9 cellular contexts compared by ENCODE assay signal in the genomic region with DNA sequence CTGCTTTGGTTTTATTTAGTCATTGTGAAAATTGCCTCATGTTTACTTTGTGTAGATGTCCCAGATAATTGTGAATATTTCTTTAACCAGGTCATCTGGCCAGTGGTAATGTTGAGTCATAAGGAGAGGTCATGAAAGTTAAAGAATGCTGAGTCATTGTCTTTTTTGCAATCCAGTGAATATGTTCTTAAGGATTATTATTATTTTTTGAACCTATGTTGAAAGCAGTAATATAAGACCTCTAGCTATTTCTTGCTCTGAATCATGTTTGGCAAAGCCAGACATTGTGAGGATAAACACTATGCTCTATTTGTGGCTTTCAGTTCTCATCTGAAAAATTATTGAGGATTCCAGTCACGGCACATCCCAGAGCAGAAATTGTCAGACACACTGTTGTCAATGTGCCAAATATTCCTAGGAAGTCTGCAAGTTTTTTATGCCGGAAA.
DNase-seq lines count a peak whose midpoint lies in the region; ATAC-seq, FAIRE-seq and TF ChIP-seq lines count a peak whose summit lies in the region.
"Had no signal": no experiment of that assay in that cellular context is flagged by ENCODE, and none has a peak within 500 bp of the region (broad histone marks: within the 10 kb centered on the region; RNA-seq: fewer than 3 reads in every experiment).

No MANE protein-coding gene starts in this region.

- TF ChIP-seq CTCF in coronary artery (IDR thresholded peaks at IDR 0.05), result no peak

- peak; percentile 71 for ATAC-seq in GM18909 (IDR thresholded peaks at IDR 0.05; ENCODE audit: poor library complexity, unreplicated experiment)

- no peak overlapping the region for H3K4me3 ChIP-seq in coronary artery

- DNase-seq in HTR-8/SVneo (ENCODE audit: insufficient read length, low spot score), result peak; percentile 64
- no peak for DNase-seq in coronary artery (ENCODE audit: low spot score)
- DNase-seq in pulmonary artery endothelial cell (ENCODE audit: low read depth, low spot score), result peak; percentile 88
- DNase-seq in NCI-H1436 (lab: John Stamatoyannopoulos, UW), result no peak
- DNase-seq in NOMO-1 treated with DMSO at 0.1 percent for 48 hours (lab: John Stamatoyannopoulos, UW; ENCODE audit: unreplicated experiment), result no peak
- DNase-seq in NCI-H2171 treated with DMSO at 0.1 percent for 48 hours (lab: John Stamatoyannopoulos, UW), result no peak
- no peak for DNase-seq in cortex of kidney (lab: John Stamatoyannopoulos, UW)
- DNase-seq: right cardiac atrium had no signal

- peak overlapping the region; percentile 27 to 43 for H3K27ac ChIP-seq in coronary artery

- FAIRE-seq in HTR-8/SVneo (lab: Jason Lieb, UNC), result no peak

Comparison
In these comparisons a context has a peak if more than half of its experiments do, and no peak if none do; other contexts are left out.
1. DNase-seq: peak in HTR-8/SVneo (single experiment) and pulmonary artery endothelial cell (single experiment); none in coronary artery (single experiment), NCI-H1436 (single experiment), NOMO-1 treated with DMSO at 0.1 percent for 48 hours (single experiment), NCI-H2171 treated with DMSO at 0.1 percent for 48 hours (single experiment) and cortex of kidney (single experiment).